29 cellular contexts compared by ENCODE assay signal in genomic region chr10:30894221-30894620, GRCh38.
"Had no signal": no experiment of that assay in that cellular context is flagged by ENCODE, and none has a peak within 500 bp of the region (broad histone marks: within the 10 kb centered on the region; RNA-seq: fewer than 3 reads in every experiment).

No MANE protein-coding gene starts in this region.

- H3K4me3 ChIP-seq: adrenal gland, body of pancreas, breast epithelium, PC-9 had no signal

- H3K4me2 ChIP-seq: PC-9 had no signal

- ATAC-seq: activated CD4-positive, alpha-beta T cell treated with anti-CD3 and anti-CD28 coated beads for 36 hours; activated CD4-positive, CD25-positive, alpha-beta regulatory T cell treated with anti-CD3 and anti-CD28 coated beads, Interleukin-2, amount 50 U/mL, for 24 hours; activated naive CD4-positive, alpha-beta T cell treated with anti-CD3 and anti-CD28 coated beads, Interleukin-2, amount 50 U/mL, for 72 hours; activated T-cell treated with anti-CD3 and anti-CD28 coated beads, Interleukin-2, amount 50 U/mL, for 4 hours; body of pancreas had no signal

- H3K27me3 ChIP-seq: adrenal gland, body of pancreas, breast epithelium had no signal

- H3K4me3 Mint-ChIP-seq: activated CD4-positive, alpha-beta memory T cell treated with anti-CD3 and anti-CD28 coated beads for 36 hours; activated CD4-positive, alpha-beta T cell treated with anti-CD3 and anti-CD28 coated beads for 36 hours; activated naive CD4-positive, alpha-beta T cell treated with anti-CD3 and anti-CD28 coated beads for 36 hours; activated T-cell treated with anti-CD3 and anti-CD28 coated beads, Interleukin-2, amount 50 U/mL, for 4 hours; activated T-helper 1 cell treated with anti-CD3 and anti-CD28 coated beads, Interleukin-12 subunit alpha, Interleukin-12 subunit beta, Interleukin-2, Interleukin-4 antibody, amounts not matched to agents 30 ng/mL and 10 ng/mL and 1 ng/mL, durations not matched to agents 14 hours and 24 hours and 36 hours had no signal

- H3K36me3 Mint-ChIP-seq: activated naive CD4-positive, alpha-beta T cell treated with anti-CD3 and anti-CD28 coated beads, Interleukin-2, amount 50 U/mL, for 72 hours had no signal

- H3K4me1 ChIP-seq: adrenal gland, body of pancreas, breast epithelium had no signal

- H3K27ac ChIP-seq: adrenal gland, body of pancreas, breast epithelium, PC-9 had no signal

- H3K9me3 Mint-ChIP-seq: activated naive CD4-positive, alpha-beta T cell treated with anti-CD3 and anti-CD28 coated beads, Interleukin-2, amount 50 U/mL, for 72 hours had no signal

- H3K36me3 ChIP-seq: adrenal gland, breast epithelium had no signal

- H3K27me3 Mint-ChIP-seq: activated CD4-positive, alpha-beta memory T cell treated with anti-CD3 and anti-CD28 coated beads for 36 hours; activated CD4-positive, alpha-beta T cell treated with anti-CD3 and anti-CD28 coated beads for 36 hours had no signal

- H3K27ac Mint-ChIP-seq: activated CD4-positive, alpha-beta memory T cell treated with anti-CD3 and anti-CD28 coated beads for 36 hours; activated CD4-positive, alpha-beta T cell treated with anti-CD3 and anti-CD28 coated beads for 36 hours; activated naive CD4-positive, alpha-beta T cell treated with anti-CD3 and anti-CD28 coated beads for 36 hours; activated naive CD4-positive, alpha-beta T cell treated with anti-CD3 and anti-CD28 coated beads, Interleukin-2, amount 50 U/mL, for 72 hours; activated T-helper 1 cell treated with anti-CD3 and anti-CD28 coated beads, Interleukin-12 subunit alpha, Interleukin-12 subunit beta, Interleukin-2, Interleukin-4 antibody, amounts not matched to agents 30 ng/mL and 10 ng/mL and 1 ng/mL, durations not matched to agents 14 hours and 24 hours and 36 hours had no signal

- DNase-seq: activated CD4-positive, alpha-beta memory T cell treated with anti-CD3 and anti-CD28 coated beads for 36 hours; activated CD4-positive, alpha-beta T cell treated with anti-CD3 and anti-CD28 coated beads for 36 hours; activated CD4-positive, alpha-beta T cell treated with anti-CD3 and anti-CD28 coated beads, Interleukin-2, amount 50 U/mL, for 1 hour; activated CD8-positive, alpha-beta memory T cell treated with anti-CD3 and anti-CD28 coated beads, Interleukin-2, amount 50 U/mL, for 4 hours; activated gamma-delta T cell treated with Interleukin-2 at 50 U/mL for 16 hours; activated naive CD4-positive, alpha-beta T cell treated with anti-CD3 and anti-CD28 coated beads for 36 hours; activated T-cell treated with anti-CD3 and anti-CD28 coated beads for 4 hours; activated T-cell treated with anti-CD3 and anti-CD28 coated beads, Interleukin-2, amount 50 U/mL, for 4 hours; adrenal gland; body of pancreas; NCI-H1105; NCI-H1417 treated with DMSO at 0.1 percent for 48 hours; NCI-H187 treated with DMSO at 0.1 percent for 48 hours; NCI-H2081; NCI-H2171 treated with DMSO at 0.1 percent for 48 hours; NCI-H2227 treated with DMSO at 0.1 percent for 48 hours; NCI-H446; NCI-H524 treated with DMSO at 0.1 percent for 48 hours; NCI-H774; PC-9; Right ventricle myocardium superior; SW 1271; T-helper 1 cell; T-helper 2 cell; T-helper 9 cell had no signal

- H3K9me3 ChIP-seq: adrenal gland, body of pancreas, breast epithelium had no signal

- H2AFZ ChIP-seq: PC-9 had no signal
